ENCODE assay signal across 8 cellular contexts in the genomic region with DNA sequence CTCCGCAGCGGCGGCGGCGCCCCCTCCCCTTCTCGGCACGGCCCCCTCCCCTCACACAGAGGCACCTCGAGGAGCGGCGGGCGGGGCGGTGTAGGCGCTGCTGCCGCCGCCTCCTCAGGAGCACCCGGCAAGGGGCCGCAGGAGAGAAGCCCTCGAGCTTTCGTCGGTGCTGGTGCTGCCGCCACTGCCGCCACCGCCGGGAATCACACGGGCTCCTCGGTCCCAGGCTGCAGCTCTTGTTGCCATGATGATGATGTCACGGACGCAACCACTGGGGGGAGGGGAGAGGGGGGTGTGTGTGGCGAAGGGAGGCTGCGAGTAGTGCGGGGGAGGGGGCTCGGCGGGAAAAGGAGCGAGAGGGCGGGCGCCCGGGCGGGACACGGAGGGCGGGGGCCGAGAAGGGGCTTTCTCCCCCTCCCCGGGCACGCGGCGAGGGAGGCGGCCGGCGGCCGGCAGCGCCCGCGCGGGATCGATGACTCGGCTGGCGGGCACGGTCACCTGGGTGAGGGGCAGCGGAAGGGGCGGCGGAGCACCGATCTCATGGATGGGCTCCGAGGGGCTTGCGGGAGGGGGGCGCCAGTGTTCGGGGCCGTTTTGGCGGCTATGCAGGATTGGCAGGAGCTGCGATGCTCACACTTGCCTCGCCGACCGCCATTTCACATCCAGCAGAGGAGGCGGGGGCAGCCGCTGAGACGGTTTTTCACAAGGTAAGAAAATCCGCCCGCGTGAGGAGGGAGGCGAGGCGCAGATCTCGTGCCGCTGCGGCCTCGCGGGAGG. TPM values are rescaled to one million over a fixed set of nuclear protein-coding genes. Genes with fewer than 3 reads are reported as not detected.
DNase-seq lines count a peak whose midpoint lies in the region; ATAC-seq and TF ChIP-seq lines count a peak whose summit lies in the region.

A gene with protein sequence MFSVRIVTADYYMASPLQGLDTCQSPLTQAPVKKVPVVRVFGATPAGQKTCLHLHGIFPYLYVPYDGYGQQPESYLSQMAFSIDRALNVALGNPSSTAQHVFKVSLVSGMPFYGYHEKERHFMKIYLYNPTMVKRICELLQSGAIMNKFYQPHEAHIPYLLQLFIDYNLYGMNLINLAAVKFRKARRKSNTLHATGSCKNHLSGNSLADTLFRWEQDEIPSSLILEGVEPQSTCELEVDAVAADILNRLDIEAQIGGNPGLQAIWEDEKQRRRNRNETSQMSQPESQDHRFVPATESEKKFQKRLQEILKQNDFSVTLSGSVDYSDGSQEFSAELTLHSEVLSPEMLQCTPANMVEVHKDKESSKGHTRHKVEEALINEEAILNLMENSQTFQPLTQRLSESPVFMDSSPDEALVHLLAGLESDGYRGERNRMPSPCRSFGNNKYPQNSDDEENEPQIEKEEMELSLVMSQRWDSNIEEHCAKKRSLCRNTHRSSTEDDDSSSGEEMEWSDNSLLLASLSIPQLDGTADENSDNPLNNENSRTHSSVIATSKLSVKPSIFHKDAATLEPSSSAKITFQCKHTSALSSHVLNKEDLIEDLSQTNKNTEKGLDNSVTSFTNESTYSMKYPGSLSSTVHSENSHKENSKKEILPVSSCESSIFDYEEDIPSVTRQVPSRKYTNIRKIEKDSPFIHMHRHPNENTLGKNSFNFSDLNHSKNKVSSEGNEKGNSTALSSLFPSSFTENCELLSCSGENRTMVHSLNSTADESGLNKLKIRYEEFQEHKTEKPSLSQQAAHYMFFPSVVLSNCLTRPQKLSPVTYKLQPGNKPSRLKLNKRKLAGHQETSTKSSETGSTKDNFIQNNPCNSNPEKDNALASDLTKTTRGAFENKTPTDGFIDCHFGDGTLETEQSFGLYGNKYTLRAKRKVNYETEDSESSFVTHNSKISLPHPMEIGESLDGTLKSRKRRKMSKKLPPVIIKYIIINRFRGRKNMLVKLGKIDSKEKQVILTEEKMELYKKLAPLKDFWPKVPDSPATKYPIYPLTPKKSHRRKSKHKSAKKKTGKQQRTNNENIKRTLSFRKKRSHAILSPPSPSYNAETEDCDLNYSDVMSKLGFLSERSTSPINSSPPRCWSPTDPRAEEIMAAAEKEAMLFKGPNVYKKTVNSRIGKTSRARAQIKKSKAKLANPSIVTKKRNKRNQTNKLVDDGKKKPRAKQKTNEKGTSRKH (N-terminal part only) (minus strand): TSS at position 260 of the 777 bp plus-strand sequence. CDS start 330 bp downstream, outside the sequence.

- WGBS in stomach, 5 donors = 0 to 2% (median 1%) methylated on average over 6 to 80 of the region's 84 CpGs

- intact Hi-C loops in stomach (cut with DNase I; ENCODE audit: low total_unique reads) = no loop called here

- peak within 1 kb of the TSS; percentile 86 for H3K4me2 ChIP-seq in KMS-11
- H3K4me2 ChIP-seq in neural cell (ENCODE audit: low read length) = peak within 1 kb of the TSS; percentile 86

- H3K9ac ChIP-seq in KMS-11 = peak within 1 kb of the TSS; percentile 96
- H3K9ac ChIP-seq in neural cell (ENCODE audit: low read length) = peak within 1 kb of the TSS; percentile 96

- peaks cover 8% of the 10 kb centered on the region for H3F3A ChIP-seq in neural cell (ENCODE audit: insufficient read depth, low read length, poor library complexity, severe bottlenecking)

- no peaks in the 10 kb centered on the region for H3K9me2 ChIP-seq in neural cell (ENCODE audit: insufficient read depth, low read length)

- peak in 1 of 4 donors; percentile 47 for TF ChIP-seq POLR2A in stomach (IDR thresholded peaks at IDR 0.05)

- H3K79me2 ChIP-seq in KMS-11 (ENCODE audit: insufficient read depth, low read depth) = peaks cover 46% of the 10 kb centered on the region
- peaks cover 74% of the 10 kb centered on the region for H3K79me2 ChIP-seq in neural cell (replicated peaks; ENCODE audit: insufficient read depth, low read length)

- H3K36me3 ChIP-seq in KMS-11 (ENCODE audit: insufficient read depth) = no peaks in the 10 kb centered on the region
- peaks cover 8% of the 10 kb centered on the region for H3K36me3 ChIP-seq in neural cell (ENCODE audit: insufficient read depth, low read length)
- H3K36me3 ChIP-seq in stomach = peaks cover 0 to 3% (median under 1%) of the 10 kb centered on the region in 4 donors

- DNase-seq in DMS79 (lab: John Stamatoyannopoulos, UW) = peak; percentile 90
- peak; percentile 91 for DNase-seq in SHP77 (lab: John Stamatoyannopoulos, UW)
- peak; percentile 81 for DNase-seq in activated effector memory CD4-positive, alpha-beta T cell treated with Interleukin-2 at 50 U/mL for 16 hours
- DNase-seq in fibroblast of the conjunctiva (ENCODE audit: low read depth) = peak; percentile 88
- DNase-seq in stomach = peak; percentile 85

- TF ChIP-seq CTCF in KMS-11 (conservative IDR thresholded peaks at IDR 0.05; ENCODE audit: low read depth, low read length) (no peak), neural cell (IDR thresholded peaks at IDR 0.05; ENCODE audit: poor library complexity, severe bottlenecking) (no peak), stomach (IDR thresholded peaks at IDR 0.05) (no peak)

- H3K9me3 ChIP-seq in neural cell (ENCODE audit: low read length) (no peaks in the 10 kb centered on the region), stomach (no peaks in the 10 kb centered on the region)

- TF ChIP-seq RAD21 in neural cell (conservative IDR thresholded peaks at IDR 0.05) = peak; percentile 17

- H4K20me1 ChIP-seq in KMS-11 (ENCODE audit: insufficient read depth) (no peaks in the 10 kb centered on the region), neural cell (ENCODE audit: insufficient read depth) (no peaks in the 10 kb centered on the region)

- H3K4me3 ChIP-seq in KMS-11 (IDR thresholded peaks at IDR 0.05; ENCODE audit: insufficient read depth, low read depth, low read length) (no peak within 1 kb of the TSS), neural cell (ENCODE audit: low read length) (peak within 1 kb of the TSS; percentile 78), stomach (peak within 1 kb of the TSS; percentile 74 to 97 (median 90))

- H3K27me3 ChIP-seq in KMS-11 (ENCODE audit: insufficient read depth, low read depth) = no peaks in the 10 kb centered on the region
- no peaks in the 10 kb centered on the region for H3K27me3 ChIP-seq in neural cell (ENCODE audit: insufficient read depth, low read depth, low read length)
- no peaks in the 10 kb centered on the region for H3K27me3 ChIP-seq in stomach

- TF ChIP-seq EP300 in neural cell (conservative IDR thresholded peaks at IDR 0.05; ENCODE audit: poor library complexity, severe bottlenecking) (no peak), stomach (IDR thresholded peaks at IDR 0.05) (no peak)

- peak; percentile 37 for ATAC-seq in GM21723 (IDR thresholded peaks at IDR 0.05; ENCODE audit: unreplicated experiment)

- peak within 1 kb of the TSS; percentile 67 for H2AFZ ChIP-seq in KMS-11 (ENCODE audit: low read depth)
- peak within 1 kb of the TSS; percentile 62 for H2AFZ ChIP-seq in neural cell (ENCODE audit: low read depth, low read length)

- H3K27ac ChIP-seq in KMS-11 = peak within 1 kb of the TSS; percentile 96
- peak within 1 kb of the TSS; percentile 99 for H3K27ac ChIP-seq in neural cell (ENCODE audit: low read length)
- H3K27ac ChIP-seq in stomach = peak within 1 kb of the TSS; percentile 99 to 100 (median 99)

- H3K4me1 ChIP-seq in KMS-11 (ENCODE audit: low read depth, poor library complexity, severe bottlenecking) (peaks cover 47% of the 10 kb centered on the region), stomach (peaks cover 7 to 78% (median 38%) of the 10 kb centered on the region in 4 donors)

TF ChIP-seq in neural cell, 6 proteins besides CTCF, POLR2A, EP300 and RAD21:
- TF ChIP-seq EZH2 (IDR thresholded peaks at IDR 0.05; ENCODE audit: borderline replicate concordance, insufficient read depth, low read length, poor library complexity, severe bottlenecking) = no peak
- TF ChIP-seq, protein P1, sequence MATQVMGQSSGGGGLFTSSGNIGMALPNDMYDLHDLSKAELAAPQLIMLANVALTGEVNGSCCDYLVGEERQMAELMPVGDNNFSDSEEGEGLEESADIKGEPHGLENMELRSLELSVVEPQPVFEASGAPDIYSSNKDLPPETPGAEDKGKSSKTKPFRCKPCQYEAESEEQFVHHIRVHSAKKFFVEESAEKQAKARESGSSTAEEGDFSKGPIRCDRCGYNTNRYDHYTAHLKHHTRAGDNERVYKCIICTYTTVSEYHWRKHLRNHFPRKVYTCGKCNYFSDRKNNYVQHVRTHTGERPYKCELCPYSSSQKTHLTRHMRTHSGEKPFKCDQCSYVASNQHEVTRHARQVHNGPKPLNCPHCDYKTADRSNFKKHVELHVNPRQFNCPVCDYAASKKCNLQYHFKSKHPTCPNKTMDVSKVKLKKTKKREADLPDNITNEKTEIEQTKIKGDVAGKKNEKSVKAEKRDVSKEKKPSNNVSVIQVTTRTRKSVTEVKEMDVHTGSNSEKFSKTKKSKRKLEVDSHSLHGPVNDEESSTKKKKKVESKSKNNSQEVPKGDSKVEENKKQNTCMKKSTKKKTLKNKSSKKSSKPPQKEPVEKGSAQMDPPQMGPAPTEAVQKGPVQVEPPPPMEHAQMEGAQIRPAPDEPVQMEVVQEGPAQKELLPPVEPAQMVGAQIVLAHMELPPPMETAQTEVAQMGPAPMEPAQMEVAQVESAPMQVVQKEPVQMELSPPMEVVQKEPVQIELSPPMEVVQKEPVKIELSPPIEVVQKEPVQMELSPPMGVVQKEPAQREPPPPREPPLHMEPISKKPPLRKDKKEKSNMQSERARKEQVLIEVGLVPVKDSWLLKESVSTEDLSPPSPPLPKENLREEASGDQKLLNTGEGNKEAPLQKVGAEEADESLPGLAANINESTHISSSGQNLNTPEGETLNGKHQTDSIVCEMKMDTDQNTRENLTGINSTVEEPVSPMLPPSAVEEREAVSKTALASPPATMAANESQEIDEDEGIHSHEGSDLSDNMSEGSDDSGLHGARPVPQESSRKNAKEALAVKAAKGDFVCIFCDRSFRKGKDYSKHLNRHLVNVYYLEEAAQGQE (IDR thresholded peaks at IDR 0.05; ENCODE audit: borderline replicate concordance) = peak; percentile 95
- TF ChIP-seq MXI1 (conservative IDR thresholded peaks at IDR 0.05; ENCODE audit: poor library complexity, severe bottlenecking) = peak; percentile 25
- TF ChIP-seq POLR2AphosphoS5 (IDR thresholded peaks at IDR 0.05) = peak; percentile 85
- TF ChIP-seq TAF1 (IDR thresholded peaks at IDR 0.05; ENCODE audit: low read depth) = peak; percentile 97
- no peak for TF ChIP-seq SMC3 (conservative IDR thresholded peaks at IDR 0.05; ENCODE audit: poor library complexity)
TF ChIP-seq in neural cell: peak in this region for 4.

RNA-seq across cellular contexts. Expression of the gene that starts here (rescaled TPM):
- polyA plus RNA-seq in neural cell = 50.2 and 60.2 TPM in 2 replicates
- 106 and 143 TPM in 2 replicates for polyA minus RNA-seq in neural cell
- total RNA-seq in stomach = 100 to 1,000 TPM in 3 of 5 donors, 10 to 100 TPM in 2; 11.9 to 170 (median 103) TPM
- 10 to 100 TPM in 1 of 3 donors, 1 to 10 TPM in 2; 9.0 to 14.4 (median 9.4) TPM for polyA plus RNA-seq in stomach
